Comparison of ENCODE assay signal across 7 cellular contexts in the genomic region with DNA sequence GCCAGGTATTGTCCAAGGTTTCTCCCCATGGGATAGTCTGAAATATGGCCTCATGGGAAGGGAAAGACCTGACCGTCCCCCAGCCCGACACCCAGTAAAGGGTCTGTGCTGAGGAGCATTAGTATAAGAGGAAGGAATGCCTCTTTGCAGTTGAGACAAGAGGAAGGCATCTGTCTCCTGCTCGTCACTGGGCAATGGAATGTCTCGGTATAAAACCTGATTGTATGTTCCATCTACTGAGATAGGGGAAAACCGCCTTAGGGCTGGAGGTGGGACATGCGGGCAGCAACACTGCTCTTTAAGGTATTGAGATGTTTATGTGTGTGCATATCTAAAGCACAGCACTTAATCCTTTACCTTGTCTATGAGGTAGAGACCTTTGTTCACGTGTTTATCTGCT. TPM values are rescaled to one million over a fixed set of nuclear protein-coding genes. Genes with fewer than 3 reads are reported as not detected.
"Had no signal": no experiment of that assay in that cellular context is flagged by ENCODE, and none has a peak within 500 bp of the region (broad histone marks: within the 10 kb centered on the region; RNA-seq: fewer than 3 reads in every experiment).

No MANE protein-coding gene starts in this region.

RNA-seq across cellular contexts. Expression of gene KLRG2, which starts 15.7 kb away (rescaled TPM):
- total RNA-seq: H4, HepG2, HFFc6, HT1080 had no signal
- polyA plus RNA-seq: GM23248, HepG2, IgD-negative memory B cell had no signal

RNA-seq across cellular contexts. Expression of gene CLEC2L, which starts 55.8 kb away (rescaled TPM):
- total RNA-seq: GM23248, H7, HFFc6, HT1080 had no signal
- polyA plus RNA-seq: GM23248, IgD-negative memory B cell had no signal
